8 cellular contexts compared by ENCODE assay signal in the genomic region with DNA sequence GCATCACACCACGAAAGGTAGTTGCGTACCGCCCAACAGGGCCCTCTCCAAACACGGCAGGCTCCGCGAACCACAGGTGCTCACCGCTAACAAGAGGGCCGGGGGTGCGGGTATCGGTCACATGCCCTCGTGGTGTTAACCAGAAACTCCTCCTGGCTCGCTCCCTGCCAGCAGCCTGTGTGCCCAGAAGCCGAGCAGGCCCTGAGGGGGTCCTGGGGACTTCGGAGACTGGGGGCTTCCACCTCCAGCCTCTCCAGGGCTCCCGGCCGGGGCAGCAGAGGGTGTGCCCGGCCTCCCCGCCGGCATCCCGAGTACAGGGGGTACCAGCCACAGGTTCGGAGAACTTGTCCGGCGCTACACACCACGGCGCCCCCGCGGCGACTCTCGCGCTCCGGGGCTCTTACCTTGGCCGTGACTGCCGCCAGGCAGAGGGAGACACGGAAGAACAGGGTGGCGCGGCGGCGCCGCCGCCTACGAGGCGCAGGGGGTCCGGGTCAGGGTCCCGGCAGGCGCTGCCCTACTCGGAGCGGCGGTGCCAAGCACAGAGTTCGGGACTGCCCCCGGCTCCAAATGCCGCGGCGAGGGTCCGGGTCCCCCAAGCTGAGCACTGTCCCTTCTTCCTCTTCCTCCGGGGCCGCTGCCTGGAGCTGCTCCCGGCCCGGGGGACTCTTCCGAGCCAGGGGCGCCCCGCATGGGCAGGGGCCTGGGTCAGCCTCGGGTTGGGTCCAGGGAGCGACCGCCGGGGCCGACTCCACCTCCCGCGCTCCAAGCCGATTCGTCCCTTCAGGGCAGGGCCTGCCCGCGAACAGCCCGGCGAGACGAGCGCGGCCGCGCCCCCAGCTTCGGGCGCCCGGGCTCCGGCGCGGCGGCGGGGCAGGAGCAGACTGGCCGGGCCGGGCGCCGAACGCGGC. TPM values are rescaled to one million over a fixed set of nuclear protein-coding genes. Genes with fewer than 3 reads are reported as not detected.
DNase-seq lines count a peak whose midpoint lies in the region; ATAC-seq and TF ChIP-seq lines count a peak whose summit lies in the region.

Gene LARGE1, minus strand, starts transcription at position 886 of the 911 bp plus-strand sequence.

- DNase-seq in NCI-H2227 (lab: John Stamatoyannopoulos, UW; ENCODE audit: unreplicated experiment) (peak; percentile 32), NCI-H2227 treated with DMSO at 0.1 percent for 48 hours (lab: John Stamatoyannopoulos, UW) (no peak), esophagus squamous epithelium (lab: John Stamatoyannopoulos, UW) (no peak), AML-193 (lab: John Stamatoyannopoulos, UW) (no peak)
- DNase-seq in T-helper 2 cell treated with Interferon-gamma antibody and Interleukin-4, amounts not matched to agents 5 μg/mL and 100 μg/mL, for 36 hours (ENCODE audit: low spot score), result no peak

- 1% methylated on average over 18 of the region's 93 CpGs; no CpG with 5 or more reads in 1 of the 2 donors for WGBS in esophagus squamous epithelium, 2 donors
- under 1% methylated on average over 93 of the region's 93 CpGs for WGBS in urinary bladder

- intact Hi-C loops in esophagus squamous epithelium (cut with DNase I), result loop anchor here (10.0 kb wide), 1 partner anchor 185 kb away; no protein-coding TSS in a partner anchor

- H3K4me3 ChIP-seq in esophagus squamous epithelium, result peak within 1 kb of the TSS; percentile 49 to 81 (median 71)
- H3K4me3 ChIP-seq in muscle layer of duodenum (ENCODE audit: low read depth in 1 of 2, low read length in 2 of 2), result peak within 1 kb of the TSS; percentile 82 to 93
- peak within 1 kb of the TSS; percentile 66 for H3K4me3 ChIP-seq in urinary bladder (ENCODE audit: low read depth, low read length)

- H3K27ac Mint-ChIP-seq in T-helper 2 cell treated with Interferon-gamma antibody and Interleukin-4, amounts not matched to agents 5 μg/mL and 100 μg/mL, for 36 hours, result no peak within 1 kb of the TSS

- TF ChIP-seq CTCF in esophagus squamous epithelium (IDR thresholded peaks at IDR 0.05), result no peak

- H3K36me3 Mint-ChIP-seq in T-helper 2 cell treated with Interferon-gamma antibody and Interleukin-4, amounts not matched to agents 5 μg/mL and 100 μg/mL, for 36 hours (ENCODE audit: low read depth), result no peaks in the 10 kb centered on the region

- ATAC-seq in HG03025 (IDR thresholded peaks at IDR 0.05; ENCODE audit: low FRiP score, unreplicated experiment), result peak; percentile 20

- no peaks in the 10 kb centered on the region for H3K9me3 Mint-ChIP-seq in T-helper 2 cell treated with Interferon-gamma antibody and Interleukin-4, amounts not matched to agents 5 μg/mL and 100 μg/mL, for 36 hours

- H3K9me3 ChIP-seq in esophagus squamous epithelium (no peaks in the 10 kb centered on the region), muscle layer of duodenum (ENCODE audit: control insufficient read depth in 1 of 2, low read length in 2 of 2) (no peaks in the 10 kb centered on the region)

- H3K36me3 ChIP-seq in esophagus squamous epithelium (no peaks in the 10 kb centered on the region), muscle layer of duodenum (ENCODE audit: control insufficient read depth in 1 of 2, insufficient read depth in 2 of 2, low read length in 2 of 2) (no peaks in the 10 kb centered on the region), urinary bladder (ENCODE audit: insufficient read depth) (no peaks in the 10 kb centered on the region)

- H3K4me3 Mint-ChIP-seq in T-helper 2 cell treated with Interferon-gamma antibody and Interleukin-4, amounts not matched to agents 5 μg/mL and 100 μg/mL, for 36 hours, result peak within 1 kb of the TSS; percentile 61

- no peak for TF ChIP-seq POLR2A in esophagus squamous epithelium (IDR thresholded peaks at IDR 0.05)

- H3K27me3 ChIP-seq in esophagus squamous epithelium, result peaks cover 0 to 41% (median 0%) of the 10 kb centered on the region in 4 donors
- no peaks in the 10 kb centered on the region for H3K27me3 ChIP-seq in muscle layer of duodenum (ENCODE audit: low read depth, low read length)

- H3K27ac ChIP-seq in esophagus squamous epithelium, result peak within 1 kb of the TSS; percentile 70 to 90 (median 83)
- peak within 1 kb of the TSS; percentile 32 for H3K27ac ChIP-seq in muscle layer of duodenum (ENCODE audit: low read length)
- peak within 1 kb of the TSS; percentile 24 for H3K27ac ChIP-seq in urinary bladder (ENCODE audit: low read depth)

- peaks cover 51% of the 10 kb centered on the region for H3K27me3 Mint-ChIP-seq in T-helper 2 cell treated with Interferon-gamma antibody and Interleukin-4, amounts not matched to agents 5 μg/mL and 100 μg/mL, for 36 hours (ENCODE audit: low read depth)

- H3K4me1 ChIP-seq in esophagus squamous epithelium (peaks cover 3 to 57% (median 20%) of the 10 kb centered on the region in 3 donors), muscle layer of duodenum (ENCODE audit: control insufficient read depth in 1 of 2, insufficient read depth in 2 of 2, low read length in 2 of 2) (peaks cover 0 to 13% of the 10 kb centered on the region in 2 donors), urinary bladder (ENCODE audit: insufficient read depth) (no peaks in the 10 kb centered on the region)

- H3K4me1 Mint-ChIP-seq in T-helper 2 cell treated with Interferon-gamma antibody and Interleukin-4, amounts not matched to agents 5 μg/mL and 100 μg/mL, for 36 hours (ENCODE audit: low read depth), result peaks cover 2% of the 10 kb centered on the region

RNA-seq across cellular contexts. Expression of gene LARGE1, which starts in this region (rescaled TPM):
- 10 to 100 TPM in 1 of 4 donors, 1 to 10 TPM in 3; 5.2 to 15.1 (median 6.6) TPM for total RNA-seq in esophagus squamous epithelium
- 27.9 TPM for total RNA-seq in urinary bladder
- polyA plus RNA-seq in urinary bladder, result 34.5 TPM

Comparison
In these comparisons a context has a peak if more than half of its experiments do, and no peak if none do; other contexts are left out.
1. H3K27ac ChIP-seq: peak in every context shown above with its lines; median percentile 83 in esophagus squamous epithelium; 32 in muscle layer of duodenum; 24 in urinary bladder.